1 cellular context compared by ENCODE assay signal in genomic region chr17:78249836-78250806, GRCh38.
TF ChIP-seq lines count a peak whose summit lies in the region.

No MANE protein-coding gene starts in this region.

TF ChIP-seq in IMR-90, 13 proteins besides CTCF, POLR2A, EP300 and RAD21 (continued from another document):
- TF ChIP-seq USF2 (IDR thresholded peaks at IDR 0.05; ENCODE audit: low read depth, low read length) (no peak), RFX5 (IDR thresholded peaks at IDR 0.05; ENCODE audit: low read depth, low read length) (no peak), SMC3 (IDR thresholded peaks at IDR 0.05; ENCODE audit: low read depth, low read length) (no peak), MAZ (IDR thresholded peaks at IDR 0.05; ENCODE audit: borderline replicate concordance, low read depth, low read length) (no peak), NFE2L2 (IDR thresholded peaks at IDR 0.05; ENCODE audit: low read depth, low read length) (no peak), CHD1 (IDR thresholded peaks at IDR 0.05; ENCODE audit: low read depth, low read length) (no peak), BHLHE40 (IDR thresholded peaks at IDR 0.05; ENCODE audit: low read depth, low read length) (no peak), RCOR1 (IDR thresholded peaks at IDR 0.05; ENCODE audit: insufficient replicate concordance, low read length) (no peak), ELK1 (IDR thresholded peaks at IDR 0.05; ENCODE audit: borderline replicate concordance, low read depth, low read length) (no peak), MXI1 (IDR thresholded peaks at IDR 0.05; ENCODE audit: borderline replicate concordance, low read depth, low read length) (no peak), FOS (IDR thresholded peaks at IDR 0.05; ENCODE audit: low read depth, low read length) (no peak), MAFK (IDR thresholded peaks at IDR 0.05; ENCODE audit: low read depth, low read length) (no peak)
